In the genomic region with DNA sequence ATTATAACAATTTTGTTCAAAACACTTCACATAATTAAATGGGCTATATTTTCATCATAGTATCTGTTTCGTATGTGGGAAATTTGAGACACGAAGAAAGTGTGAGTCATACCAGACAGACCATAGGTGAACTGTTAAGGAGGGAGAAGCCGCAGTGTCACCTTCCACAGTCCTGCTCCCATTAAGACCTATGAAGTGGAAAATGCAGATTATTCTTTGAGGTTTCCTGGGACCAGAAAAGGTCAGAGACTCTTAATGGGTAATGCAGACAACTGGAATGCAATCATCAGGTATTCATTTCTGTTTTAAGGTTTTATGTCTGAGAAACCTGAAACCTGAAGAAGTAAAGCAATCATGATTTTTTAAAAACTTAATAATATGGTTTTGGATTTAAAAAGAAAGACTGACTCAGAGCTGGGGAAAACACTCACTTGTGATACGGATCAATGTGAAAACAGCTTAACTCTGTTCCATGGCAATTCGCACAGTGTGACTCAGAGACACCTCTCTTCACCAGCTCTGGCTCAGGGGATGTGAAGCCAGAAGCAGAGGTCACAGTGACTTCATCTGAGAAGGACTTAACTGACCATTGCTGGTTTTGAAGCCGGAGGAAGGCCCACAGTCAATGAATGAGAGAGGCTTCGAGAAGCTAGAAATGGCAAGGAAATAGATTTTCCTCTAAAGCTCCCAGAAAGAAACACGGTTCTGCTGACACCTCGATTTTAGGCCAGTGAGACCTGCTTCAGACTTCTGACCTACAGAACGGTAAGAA, we compare ENCODE assay signal across 8 cellular contexts. TPM values are rescaled to one million over a fixed set of nuclear protein-coding genes. Genes with fewer than 3 reads are reported as not detected.
DNase-seq lines count a peak whose midpoint lies in the region; ATAC-seq lines count a peak whose summit lies in the region.

No MANE protein-coding gene starts in this region.

- DNase-seq in NK-92 treated with Interleukin-12 subunit alpha and Interleukin-12 subunit beta, amount 100 ng/mL, for 24 hours (lab: John Stamatoyannopoulos, UW) = peak; percentile 24
- DNase-seq in NK-92 (lab: John Stamatoyannopoulos, UW; ENCODE audit: unreplicated experiment) = no peak
- no peak for DNase-seq in activated T-helper 1 cell treated with anti-CD3 and anti-CD28 coated beads, Interleukin-12 subunit alpha, Interleukin-12 subunit beta, Interleukin-2, Interleukin-4 antibody, amounts not matched to agents 30 ng/mL and 10 ng/mL and 1 ng/mL, durations not matched to agents 14 hours and 24 hours and 36 hours (ENCODE audit: low spot score)
- peak; percentile 70 for DNase-seq in stimulated activated CD4-positive, alpha-beta T cell treated with anti-CD3 and anti-CD28 coated beads, Interleukin-1b, Interleukin-23, amount 100 ng/mL, for 48 hours
- no peak for DNase-seq in ureter (ENCODE audit: low spot score)
- DNase-seq in activated gamma-delta T cell (lab: John Stamatoyannopoulos, UW) = no peak
- no peak for DNase-seq in GDM1 (lab: John Stamatoyannopoulos, UW)

- ATAC-seq in HG03039 (IDR thresholded peaks at IDR 0.05; ENCODE audit: unreplicated experiment) = peak; percentile 66

- H3K27ac Mint-ChIP-seq in activated T-helper 1 cell treated with anti-CD3 and anti-CD28 coated beads, Interleukin-12 subunit alpha, Interleukin-12 subunit beta, Interleukin-2, Interleukin-4 antibody, amounts not matched to agents 30 ng/mL and 10 ng/mL and 1 ng/mL, durations not matched to agents 14 hours and 24 hours and 36 hours = peak overlapping the region; percentile 98

- intact Hi-C loops in activated T-helper 1 cell treated with anti-CD3 and anti-CD28 coated beads, Interleukin-12 subunit alpha, Interleukin-12 subunit beta, Interleukin-2, Interleukin-4 antibody, amounts not matched to agents 30 ng/mL and 10 ng/mL and 1 ng/mL, durations not matched to agents 14 hours and 24 hours and 36 hours (cut with micrococcal nuclease) = loop anchor here (1.0 to 5.0 kb wide), 10 partner anchors 17 to 1353 kb away; a partner anchor contains a TSS

- peak overlapping the region; percentile 89 for H3K4me3 Mint-ChIP-seq in activated T-helper 1 cell treated with anti-CD3 and anti-CD28 coated beads, Interleukin-12 subunit alpha, Interleukin-12 subunit beta, Interleukin-2, Interleukin-4 antibody, amounts not matched to agents 30 ng/mL and 10 ng/mL and 1 ng/mL, durations not matched to agents 14 hours and 24 hours and 36 hours

- peaks cover 8% of the 10 kb centered on the region for H3K36me3 Mint-ChIP-seq in activated T-helper 1 cell treated with anti-CD3 and anti-CD28 coated beads, Interleukin-12 subunit alpha, Interleukin-12 subunit beta, Interleukin-2, Interleukin-4 antibody, amounts not matched to agents 30 ng/mL and 10 ng/mL and 1 ng/mL, durations not matched to agents 14 hours and 24 hours and 36 hours (ENCODE audit: low read depth)

- no peaks in the 10 kb centered on the region for H3K9me3 Mint-ChIP-seq in activated T-helper 1 cell treated with anti-CD3 and anti-CD28 coated beads, Interleukin-12 subunit alpha, Interleukin-12 subunit beta, Interleukin-2, Interleukin-4 antibody, amounts not matched to agents 30 ng/mL and 10 ng/mL and 1 ng/mL, durations not matched to agents 14 hours and 24 hours and 36 hours

- peaks cover 68% of the 10 kb centered on the region for H3K4me1 Mint-ChIP-seq in activated T-helper 1 cell treated with anti-CD3 and anti-CD28 coated beads, Interleukin-12 subunit alpha, Interleukin-12 subunit beta, Interleukin-2, Interleukin-4 antibody, amounts not matched to agents 30 ng/mL and 10 ng/mL and 1 ng/mL, durations not matched to agents 14 hours and 24 hours and 36 hours (ENCODE audit: low read depth)

- no peaks in the 10 kb centered on the region for H3K27me3 Mint-ChIP-seq in activated T-helper 1 cell treated with anti-CD3 and anti-CD28 coated beads, Interleukin-12 subunit alpha, Interleukin-12 subunit beta, Interleukin-2, Interleukin-4 antibody, amounts not matched to agents 30 ng/mL and 10 ng/mL and 1 ng/mL, durations not matched to agents 14 hours and 24 hours and 36 hours (ENCODE audit: insufficient read depth)

RNA-seq across cellular contexts. Expression of a gene that starts 17.2 kb away (rescaled TPM):
- total RNA-seq in activated T-helper 1 cell treated with anti-CD3 and anti-CD28 coated beads, Interleukin-12 subunit alpha, Interleukin-12 subunit beta, Interleukin-2, Interleukin-4 antibody, amounts not matched to agents 30 ng/mL and 10 ng/mL and 1 ng/mL, durations not matched to agents 14 hours and 24 hours and 36 hours = 11.6 and 13.1 TPM in 2 replicates
- total RNA-seq in ureter = 9.9 TPM

RNA-seq across cellular contexts. Expression of a gene that starts 47.5 kb away (rescaled TPM):
- 20.3 and 20.8 TPM in 2 replicates for total RNA-seq in activated T-helper 1 cell treated with anti-CD3 and anti-CD28 coated beads, Interleukin-12 subunit alpha, Interleukin-12 subunit beta, Interleukin-2, Interleukin-4 antibody, amounts not matched to agents 30 ng/mL and 10 ng/mL and 1 ng/mL, durations not matched to agents 14 hours and 24 hours and 36 hours
- 13.5 TPM for total RNA-seq in ureter

Comparison
In these comparisons a context has a peak if more than half of its experiments do, and no peak if none do; other contexts are left out.
1. DNase-seq: peak in NK-92 treated with Interleukin-12 subunit alpha and Interleukin-12 subunit beta, amount 100 ng/mL, for 24 hours (single experiment) and stimulated activated CD4-positive, alpha-beta T cell treated with anti-CD3 and anti-CD28 coated beads, Interleukin-1b, Interleukin-23, amount 100 ng/mL, for 48 hours (single experiment); none in NK-92 (single experiment), activated T-helper 1 cell treated with anti-CD3 and anti-CD28 coated beads, Interleukin-12 subunit alpha, Interleukin-12 subunit beta, Interleukin-2, Interleukin-4 antibody, amounts not matched to agents 30 ng/mL and 10 ng/mL and 1 ng/mL, durations not matched to agents 14 hours and 24 hours and 36 hours (single experiment), ureter (single experiment), activated gamma-delta T cell (single experiment) and GDM1 (single experiment).